Comparison of ENCODE assay signal across 8 cellular contexts in genomic region chr18:47150029-47150823, GRCh38. TPM values are rescaled to one million over a fixed set of nuclear protein-coding genes. Genes with fewer than 3 reads are reported as not detected.
DNase-seq lines count a peak whose midpoint lies in the region; ATAC-seq and TF ChIP-seq lines count a peak whose summit lies in the region.

HDHD2 (minus strand) TSS chr18:47150500; CDS start chr18:47136439, 14,061 bp downstream.

- H3K36me3 Mint-ChIP-seq in CD8-positive, alpha-beta T cell = peaks cover 34% of the 10 kb centered on the region
- peaks cover 10% of the 10 kb centered on the region for H3K36me3 Mint-ChIP-seq in effector memory CD8-positive, alpha-beta T cell (ENCODE audit: insufficient read depth)

- H2BK12ac ChIP-seq in mesenchymal stem cell (ENCODE audit: low read length in 2 of 2) = no peak within 1 kb of the TSS

- peak within 1 kb of the TSS; percentile 97 for H2BK15ac ChIP-seq in mesenchymal stem cell (ENCODE audit: low read depth, poor library complexity, severe bottlenecking)

- H3K4me3 ChIP-seq in CD8-positive, alpha-beta T cell (ENCODE audit: low read depth, low read length) = peak within 1 kb of the TSS; percentile 82
- peak within 1 kb of the TSS; percentile 64 to 89 for H3K4me3 ChIP-seq in mesenchymal stem cell (ENCODE audit: insufficient read depth in 1 of 2, low read depth in 1 of 2, low read length in 2 of 2)

- POLR2A ChIA-PET in CD8-positive, alpha-beta T cell (lab: Charles Lee) = interaction anchor here (0.9 to 1.4 kb wide), 7 partner anchors 8 to 233 kb away, joined by 3 to 7 read pairs (median 3); partner anchors contain the start of genes KATNAL2 and PIAS2

- WGBS in mesenchymal stem cell = 1% methylated on average over 60 of the region's 70 CpGs

- no peaks in the 10 kb centered on the region for H3K9me3 Mint-ChIP-seq in CD8-positive, alpha-beta T cell
- no peaks in the 10 kb centered on the region for H3K9me3 Mint-ChIP-seq in effector memory CD8-positive, alpha-beta T cell

- no peak within 1 kb of the TSS for H2AK5ac ChIP-seq in mesenchymal stem cell (ENCODE audit: low read length, severe bottlenecking)

- peak within 1 kb of the TSS; percentile 96 for H4K8ac ChIP-seq in mesenchymal stem cell (ENCODE audit: low read length)

- H2AFZ ChIP-seq in mesenchymal stem cell (ENCODE audit: low read depth, low read length) = peak within 1 kb of the TSS; percentile 2

- no peaks in the 10 kb centered on the region for H3K9me3 ChIP-seq in CD8-positive, alpha-beta T cell (ENCODE audit: low read length)
- H3K9me3 ChIP-seq in mesenchymal stem cell (ENCODE audit: control insufficient read depth, low read length) = no peaks in the 10 kb centered on the region

- peak within 1 kb of the TSS; percentile 89 for H3K4me3 Mint-ChIP-seq in CD8-positive, alpha-beta T cell
- H3K4me3 Mint-ChIP-seq in effector memory CD8-positive, alpha-beta T cell = peak within 1 kb of the TSS; percentile 91 to 96

- peak within 1 kb of the TSS; percentile 96 for H3K9ac ChIP-seq in mesenchymal stem cell (ENCODE audit: low read length)

- peak within 1 kb of the TSS; percentile 92 for H3K4me2 ChIP-seq in mesenchymal stem cell (ENCODE audit: low read length, poor library complexity, severe bottlenecking)

- peak; percentile 35 to 87 (median 76) for DNase-seq in CD8-positive, alpha-beta T cell
- DNase-seq in NOMO-1 treated with DMSO at 0.1 percent for 48 hours (lab: John Stamatoyannopoulos, UW; ENCODE audit: unreplicated experiment) (peak; percentile 61), mesenchymal stem cell (peak; percentile 88)
- peak; percentile 62 to 63 for DNase-seq in activated CD8-positive, alpha-beta memory T cell treated with anti-CD3 and anti-CD28 coated beads for 4 hours (ENCODE audit: low read depth in 2 of 2)
- DNase-seq in effector memory CD8-positive, alpha-beta T cell = peak; percentile 46 to 60 (median 56)
- DNase-seq in stimulated activated CD8-positive, alpha-beta memory T cell treated with anti-CD3 and anti-CD28 coated beads, Interleukin-12 subunit alpha, Interleukin-12 subunit beta, amount 100 ng/mL, for 4 hours (ENCODE audit: low read depth) = peak; percentile 70

- peaks cover 9% of the 10 kb centered on the region for H3K79me1 ChIP-seq in mesenchymal stem cell (replicated peaks; ENCODE audit: low read length, poor library complexity, severe bottlenecking)

- peak within 1 kb of the TSS; percentile 92 for H2BK5ac ChIP-seq in mesenchymal stem cell (ENCODE audit: low read depth, low read length, poor library complexity, severe bottlenecking)

- peak within 1 kb of the TSS; percentile 96 for H2BK120ac ChIP-seq in mesenchymal stem cell (ENCODE audit: low read depth, low read length)

- peak; percentile 77 for ATAC-seq in CD8-positive, alpha-beta T cell
- ATAC-seq in GM19438 (IDR thresholded peaks at IDR 0.05; ENCODE audit: low read depth, unreplicated experiment) (peak; percentile 94), HG03571 (IDR thresholded peaks at IDR 0.05; ENCODE audit: unreplicated experiment) (peak; percentile 89)
- peak; percentile 85 for ATAC-seq in effector memory CD8-positive, alpha-beta T cell (replicated peaks)

- H3K18ac ChIP-seq in mesenchymal stem cell (ENCODE audit: low read depth in 1 of 2, low read length in 2 of 2) = peak within 1 kb of the TSS; percentile 72 to 97

- H3K14ac ChIP-seq in mesenchymal stem cell (ENCODE audit: low read length in 2 of 2) = peak within 1 kb of the TSS in 1 of 2 experiments; percentile 5

- peaks cover 22% of the 10 kb centered on the region for H3K4me1 ChIP-seq in CD8-positive, alpha-beta T cell (ENCODE audit: insufficient read depth, low read length)
- H3K4me1 ChIP-seq in mesenchymal stem cell (ENCODE audit: control insufficient read depth, insufficient read depth, low read depth, low read length) = peaks cover 5% of the 10 kb centered on the region

- H3K27me3 Mint-ChIP-seq in CD8-positive, alpha-beta T cell (ENCODE audit: low read depth) = no peaks in the 10 kb centered on the region
- H3K27me3 Mint-ChIP-seq in effector memory CD8-positive, alpha-beta T cell = no peaks in the 10 kb centered on the region

- H4K91ac ChIP-seq in mesenchymal stem cell (ENCODE audit: low read length) = peak within 1 kb of the TSS; percentile 97

- intact Hi-C loops in CD8-positive, alpha-beta T cell (cut with DNase I, micrococcal nuclease) = loop anchor here (1.0 to 10.0 kb wide), 3 partner anchors 26 to 775 kb away; partner anchors contain the start of genes IER3IP1 (in 2 of the 2), KATNAL2 (in 1 of the 2) and PIAS2 (in 1 of the 2)

- H3K4ac ChIP-seq in mesenchymal stem cell (ENCODE audit: low read depth in 1 of 2, low read length in 2 of 2) = peak within 1 kb of the TSS; percentile 8 to 82

- CTCF ChIA-PET in CD8-positive, alpha-beta T cell (lab: Charles Lee) = interaction anchor here (0.6 to 1.1 kb wide), 3 partner anchors 17 to 977 kb away, joined by 3 to 4 read pairs (median 4); no protein-coding TSS in a partner anchor

- no peaks in the 10 kb centered on the region for H3K27me3 ChIP-seq in CD8-positive, alpha-beta T cell (ENCODE audit: insufficient read depth, low read length)
- H3K27me3 ChIP-seq in mesenchymal stem cell (ENCODE audit: control insufficient read depth in 1 of 2, insufficient read depth in 1 of 2, low read length in 2 of 2) = no peaks in the 10 kb centered on the region

- peak within 1 kb of the TSS; percentile 94 for H3K27ac Mint-ChIP-seq in CD8-positive, alpha-beta T cell
- peak within 1 kb of the TSS; percentile 96 to 97 for H3K27ac Mint-ChIP-seq in effector memory CD8-positive, alpha-beta T cell

- peak within 1 kb of the TSS; percentile 66 for H3K27ac ChIP-seq in CD8-positive, alpha-beta T cell (ENCODE audit: low read depth, low read length)
- peak within 1 kb of the TSS; percentile 98 for H3K27ac ChIP-seq in mesenchymal stem cell (ENCODE audit: low read length, poor library complexity, severe bottlenecking)

- H3K36me3 ChIP-seq in CD8-positive, alpha-beta T cell (ENCODE audit: insufficient read depth, low read length) = peaks cover 5% of the 10 kb centered on the region
- H3K36me3 ChIP-seq in mesenchymal stem cell (ENCODE audit: control insufficient read depth in 1 of 2, insufficient read depth in 2 of 2, low read depth in 1 of 2, low read length in 2 of 2) = peaks cover 0 to 27% of the 10 kb centered on the region in 2 experiments

- peaks cover 53% of the 10 kb centered on the region for H3K4me1 Mint-ChIP-seq in CD8-positive, alpha-beta T cell (ENCODE audit: low read depth)
- peaks cover 43 to 49% of the 10 kb centered on the region in 2 donors for H3K4me1 Mint-ChIP-seq in effector memory CD8-positive, alpha-beta T cell (ENCODE audit: low read depth in 2 of 2)

- H3K23ac ChIP-seq in mesenchymal stem cell (ENCODE audit: low read length in 2 of 2) = no peak within 1 kb of the TSS

- no peak for TF ChIP-seq CTCF in CD8-positive, alpha-beta T cell (IDR thresholded peaks at IDR 0.05)

RNA-seq across cellular contexts. Expression of gene HDHD2, which starts in this region (rescaled TPM):
- 1 to 10 TPM; 6.6 to 6.8 TPM for total RNA-seq in CD8-positive, alpha-beta T cell
- 14.1 TPM for polyA plus RNA-seq in mesenchymal stem cell (2013, experiment 1 of 2)
- 15.1 TPM for polyA plus RNA-seq in mesenchymal stem cell (2013, experiment 2 of 2)

Comparison
In these comparisons a context has a peak if more than half of its experiments do, and no peak if none do; other contexts are left out.
1. Peak in every context shown above with its lines: DNase-seq, ATAC-seq, H3K4me3 ChIP-seq and H3K27ac ChIP-seq.